Comparison of ENCODE assay signal across 8 cellular contexts in the genomic region with DNA sequence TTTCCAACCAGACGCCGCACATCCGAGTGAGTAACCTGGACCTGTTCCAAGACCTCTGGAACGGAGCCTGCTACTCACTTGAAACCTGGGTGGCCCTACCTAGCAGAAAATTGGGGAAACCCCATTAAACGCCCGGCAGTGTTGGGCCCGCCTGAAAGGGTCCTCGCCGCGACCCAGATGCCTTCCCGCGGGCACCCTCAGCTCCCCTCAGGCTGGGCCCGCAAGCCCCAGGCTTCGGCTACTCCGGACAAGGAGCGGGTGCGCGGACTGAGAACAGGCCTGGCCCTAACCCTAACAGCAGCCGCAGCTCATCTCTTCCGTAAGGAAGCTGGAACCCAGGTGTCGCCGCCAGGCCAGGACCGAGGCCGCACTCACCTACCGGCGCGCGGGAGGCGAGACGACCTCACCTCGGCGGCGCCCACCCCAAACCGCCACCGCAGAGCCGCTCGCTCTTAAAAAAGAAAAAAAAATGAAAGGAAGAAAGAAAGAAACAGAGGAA. TPM values are rescaled to one million over a fixed set of nuclear protein-coding genes. Genes with fewer than 3 reads are reported as not detected.
DNase-seq lines count a peak whose midpoint lies in the region; ATAC-seq and TF ChIP-seq lines count a peak whose summit lies in the region.

No MANE protein-coding gene starts in this region.

- H3K4me1 Mint-ChIP-seq in naive thymus-derived CD8-positive, alpha-beta T cell = peaks cover 31 to 65% (median 62%) of the 10 kb centered on the region in 4 donors

- H4K20me1 ChIP-seq in fibroblast of lung (ENCODE audit: control insufficient read depth, extremely low read depth, insufficient read depth, low read length) = no peaks in the 10 kb centered on the region

- no peaks in the 10 kb centered on the region for H3K27me3 Mint-ChIP-seq in naive thymus-derived CD8-positive, alpha-beta T cell

- peak overlapping the region; percentile 95 to 100 (median 98) for H3K4me3 Mint-ChIP-seq in naive thymus-derived CD8-positive, alpha-beta T cell

- H3K36me3 Mint-ChIP-seq in naive thymus-derived CD8-positive, alpha-beta T cell = peaks cover 0 to 9% (median 0%) of the 10 kb centered on the region in 3 donors

- ATAC-seq in GM19397 (IDR thresholded peaks at IDR 0.05; ENCODE audit: unreplicated experiment) = peak; percentile 34
- ATAC-seq in HG03442 (IDR thresholded peaks at IDR 0.05; ENCODE audit: unreplicated experiment) = peak; percentile 23
- ATAC-seq in naive thymus-derived CD8-positive, alpha-beta T cell = peak; percentile 16 to 39

- H3K4me2 ChIP-seq in fibroblast of lung (ENCODE audit: extremely low read depth, insufficient read depth, low read length) = peak overlapping the region; percentile 92

- H3K27ac Mint-ChIP-seq in naive thymus-derived CD8-positive, alpha-beta T cell = peak overlapping the region; percentile 92 to 99 (median 98)

- H3K27ac ChIP-seq in fibroblast of lung (ENCODE audit: insufficient read depth, low read length) = peak overlapping the region; percentile 91

- no peaks in the 10 kb centered on the region for H3K27me3 ChIP-seq in fibroblast of lung (ENCODE audit: control insufficient read depth, insufficient read depth, low read length)

- POLR2A ChIA-PET in naive thymus-derived CD8-positive, alpha-beta T cell (lab: Charles Lee) = interaction anchor here (0.6 to 2.0 kb wide), 23 partner anchors 9 to 573 kb away, joined by 3 to 13 read pairs (median 3); partner anchors contain the start of genes ARL2BP and HERPUD1

- H3K4me3 ChIP-seq in WI38 (ENCODE audit: low read depth, low read length) (peak overlapping the region; percentile 97), fibroblast of lung (replicated peaks in 1 of 4; ENCODE audit: control extremely low read depth in 1 of 4, insufficient read depth in 1 of 4, low read depth in 3 of 4, low read length in 4 of 4) (peak overlapping the region; percentile 64 to 93 (median 86))

- peak overlapping the region; percentile 92 for H3K9ac ChIP-seq in fibroblast of lung (ENCODE audit: insufficient read depth, low read length)

- peaks cover 0 to 2% (median 0%) of the 10 kb centered on the region in 9 donors for H3K9me3 Mint-ChIP-seq in naive thymus-derived CD8-positive, alpha-beta T cell

- H3K9me3 ChIP-seq in fibroblast of lung (ENCODE audit: control insufficient read depth, insufficient read depth, low read depth, low read length) = no peaks in the 10 kb centered on the region

- DNase-seq in NCI-H1417 (lab: John Stamatoyannopoulos, UW) (peak; percentile 12 to 83 (median 78)), NCI-H1417 treated with DMSO at 0.1 percent for 48 hours (lab: John Stamatoyannopoulos, UW) (no peak), fibroblast of lung (ENCODE audit: low read depth in 2 of 2) (peak; percentile 60 to 66), SKM-1 treated with dmso at 0.1 percent for 144 hours (lab: John Stamatoyannopoulos, UW; ENCODE audit: unreplicated experiment) (no peak)
- peak in 4 of 10 donors; percentile 8 to 64 (median 32) for DNase-seq in naive thymus-derived CD8-positive, alpha-beta T cell

- H3K4me1 ChIP-seq in fibroblast of lung (ENCODE audit: control insufficient read depth, extremely low read depth, insufficient read depth, low read length) = peaks cover 3% of the 10 kb centered on the region

- TF ChIP-seq CTCF in WI38 (IDR thresholded peaks at IDR 0.05; ENCODE audit: low read depth, low read length) = no peak
- TF ChIP-seq CTCF in fibroblast of lung (conservative IDR thresholded peaks at IDR 0.05 in 1 of 2, IDR thresholded peaks at IDR 0.05 in 1 of 2; ENCODE audit: low read depth in 1 of 2, low read length in 2 of 2) = no peak

- H3K79me2 ChIP-seq in fibroblast of lung (ENCODE audit: control insufficient read depth, insufficient read depth, low read length) = peaks cover 74% of the 10 kb centered on the region

- H2AFZ ChIP-seq in fibroblast of lung (ENCODE audit: low read length) = peak overlapping the region; percentile 63

- H3K36me3 ChIP-seq in fibroblast of lung (ENCODE audit: control insufficient read depth, insufficient read depth, low read length) = no peaks in the 10 kb centered on the region

RNA-seq across cellular contexts. Expression of gene PSME3IP1, which starts 0.3 kb away (rescaled TPM):
- 55.5 and 58.3 TPM in 2 replicates for total RNA-seq in fibroblast of lung
- polyA plus RNA-seq in fibroblast of lung = 64.6 and 77.0 TPM in 2 replicates
- 62.6 and 75.0 TPM in 2 replicates for polyA plus RNA-seq in fibroblast of lung (2012)
- polyA minus RNA-seq in fibroblast of lung (ENCODE audit: low replicate concordance) = 57.9 and 88.3 TPM in 2 replicates
- 100 to 1,000 TPM; 137 to 158 TPM for total RNA-seq in naive thymus-derived CD8-positive, alpha-beta T cell
- polyA plus RNA-seq in naive thymus-derived CD8-positive, alpha-beta T cell = 10 to 100 TPM; 66.0 to 81.4 (median 67.1) TPM

RNA-seq across cellular contexts. Expression of gene RSPRY1, which starts 0.6 kb away (rescaled TPM):
- total RNA-seq in fibroblast of lung = 33.4 and 51.9 TPM in 2 replicates
- 36.4 and 36.5 TPM in 2 replicates for polyA plus RNA-seq in fibroblast of lung
- polyA plus RNA-seq in fibroblast of lung (2012) = 23.4 and 25.7 TPM in 2 replicates
- polyA minus RNA-seq in fibroblast of lung (ENCODE audit: low replicate concordance) = 33.0 and 73.7 TPM in 2 replicates
- 10 to 100 TPM; 25.9 to 32.6 TPM for total RNA-seq in naive thymus-derived CD8-positive, alpha-beta T cell
- polyA plus RNA-seq in naive thymus-derived CD8-positive, alpha-beta T cell = 10 to 100 TPM; 28.4 to 34.6 (median 29.3) TPM

RNA-seq across cellular contexts. Expression of gene ARL2BP, which starts 59.6 kb away (rescaled TPM):
- total RNA-seq in fibroblast of lung = 53.2 and 65.7 TPM in 2 replicates
- 149 and 173 TPM in 2 replicates for polyA plus RNA-seq in fibroblast of lung
- 82.2 and 88.8 TPM in 2 replicates for polyA plus RNA-seq in fibroblast of lung (2012)
- 48.4 and 51.0 TPM in 2 replicates for polyA minus RNA-seq in fibroblast of lung (ENCODE audit: low replicate concordance)
- 10 to 100 TPM; 58.0 to 61.3 TPM for total RNA-seq in naive thymus-derived CD8-positive, alpha-beta T cell
- 100 to 1,000 TPM; 148 to 154 (median 153) TPM for polyA plus RNA-seq in naive thymus-derived CD8-positive, alpha-beta T cell

Comparison
In these comparisons a context has a peak if more than half of its experiments do, and no peak if none do; other contexts are left out.
1. DNase-seq: peak in NCI-H1417 (3 of 3) and fibroblast of lung (2 of 2); none in NCI-H1417 treated with DMSO at 0.1 percent for 48 hours (single experiment) and SKM-1 treated with dmso at 0.1 percent for 144 hours (single experiment).
2. Peak in every context shown above with its lines, with median percentiles within 50 percentile points of each other: ATAC-seq.